ENCODE assay signal across 15 cellular contexts in genomic region chr14:50399251-50400032, GRCh38. TPM values are rescaled to one million over a fixed set of nuclear protein-coding genes. Genes with fewer than 3 reads are reported as not detected.
A peak's percentile ranks its signal among the peaks of the same experiment; 100 is the strongest.
DNase-seq lines count a peak whose midpoint lies in the region; ATAC-seq, FAIRE-seq and TF ChIP-seq lines count a peak whose summit lies in the region.
"Had no signal": no experiment of that assay in that cellular context is flagged by ENCODE, and none has a peak within 500 bp of the region (broad histone marks: within the 10 kb centered on the region; RNA-seq: fewer than 3 reads in every experiment).

No MANE protein-coding gene starts in this region.

- no peak for TF ChIP-seq POLR2A in uterus (IDR thresholded peaks at IDR 0.05)

- intact Hi-C loops in kidney (cut with DNase I) = no loop called here
- intact Hi-C loops in uterus (cut with DNase I; ENCODE audit: low total_unique reads) = loop anchor here (10.0 kb wide), 1 partner anchor 55 kb away; no protein-coding TSS in a partner anchor

- peaks cover 15 to 23% of the 10 kb centered on the region in 2 donors for H3K4me1 ChIP-seq in kidney (ENCODE audit: control insufficient read depth in 1 of 2, insufficient read depth in 1 of 2, low read depth in 1 of 2, low read length in 2 of 2)
- no peaks in the 10 kb centered on the region for H3K4me1 ChIP-seq in uterus

- H3K9ac ChIP-seq in SK-N-MC (ENCODE audit: insufficient read length) = peak overlapping the region; percentile 2
- H3K9ac ChIP-seq in kidney (ENCODE audit: low read length in 2 of 2) = peak overlapping the region in 1 of 2 donors; percentile 35

- H3K36me3 ChIP-seq in SK-N-MC (ENCODE audit: insufficient read depth, low read length) (no peaks in the 10 kb centered on the region), kidney (ENCODE audit: control insufficient read depth in 1 of 2, insufficient read depth in 2 of 2, low read length in 2 of 2) (no peaks in the 10 kb centered on the region), uterus (no peaks in the 10 kb centered on the region)
- H3K36me3 ChIP-seq: tibial nerve had no signal

- peak; percentile 13 for DNase-seq in activated CD8-positive, alpha-beta memory T cell treated with anti-CD3 and anti-CD28 coated beads for 24 hours
- DNase-seq in activated CD8-positive, alpha-beta memory T cell treated with anti-CD3 and anti-CD28 coated beads, Interleukin-2, amount 50 U/mL, for 48 hours = no peak
- DNase-seq in SK-N-MC (ENCODE audit: low read depth, low spot score) = no peak
- DNase-seq in kidney = no peak
- peak; percentile 38 to 73 for DNase-seq in uterus
- no peak for DNase-seq in effector CD4-positive, alpha-beta T cell
- no peak for DNase-seq in activated CD4-positive, CD25-positive, alpha-beta regulatory T cell (lab: John Stamatoyannopoulos, UW)
- DNase-seq: activated CD8-positive, alpha-beta memory T cell treated with anti-CD3 and anti-CD28 coated beads, Interleukin-2, amount 50 U/mL, for 4 hours; AML-193; immature natural killer cell; stimulated activated CD4-positive, alpha-beta T cell treated with anti-CD3 and anti-CD28 coated beads, Interleukin-15, amount 100 ng/mL, for 24 hours had no signal

- H3K4me3 ChIP-seq in SK-N-MC (no peak overlapping the region), kidney (ENCODE audit: low read length in 2 of 2) (peak overlapping the region in 1 of 2 donors; percentile 25), uterus (no peak overlapping the region)
- H3K4me3 ChIP-seq: tibial nerve had no signal

- H3K27me3 ChIP-seq in uterus = no peaks in the 10 kb centered on the region
- H3K27me3 ChIP-seq: tibial nerve had no signal

- ATAC-seq in GM21515 (IDR thresholded peaks at IDR 0.05; ENCODE audit: unreplicated experiment) = no peak
- ATAC-seq: Panc1 had no signal

- FAIRE-seq in kidney (lab: Jason Lieb, UNC) = peak; percentile 45
- FAIRE-seq: H54 had no signal

- H3K9me3 ChIP-seq in SK-N-MC (ENCODE audit: low read depth, low read length) (no peaks in the 10 kb centered on the region), kidney (ENCODE audit: control insufficient read depth in 1 of 2, low read length in 2 of 2) (no peaks in the 10 kb centered on the region), uterus (no peaks in the 10 kb centered on the region)
- H3K9me3 ChIP-seq: tibial nerve had no signal

- TF ChIP-seq CTCF in kidney (IDR thresholded peaks at IDR 0.05; ENCODE audit: borderline replicate concordance, extremely low read depth, insufficient read depth) (no peak), uterus (IDR thresholded peaks at IDR 0.05) (no peak)

- H3K27ac ChIP-seq in SK-N-MC (0 out of 2 replicates have a peak overlapping the region, but pooled peaks have one; percentile 20), kidney (ENCODE audit: low read depth in 2 of 2, low read length in 2 of 2) (peak overlapping the region; percentile 40 to 63), uterus (peak overlapping the region; percentile 12 to 85)
- H3K27ac ChIP-seq: tibial nerve had no signal

RNA-seq across cellular contexts. Expression of gene CDKL1, which starts 2.8 kb away (rescaled TPM):
- 60.0 TPM for total RNA-seq in kidney
- polyA plus RNA-seq in kidney (ENCODE audit: insufficient read depth, low read depth, low replicate concordance) = 17.9 TPM
- 10 to 100 TPM in 3 of 4 donors, 1 to 10 TPM in 1; 6.8 to 38.1 (median 20.1) TPM for total RNA-seq in uterus

Comparison
In these comparisons a context has a peak if more than half of its experiments do, and no peak if none do; other contexts are left out.
1. DNase-seq: peak in activated CD8-positive, alpha-beta memory T cell treated with anti-CD3 and anti-CD28 coated beads for 24 hours (single experiment) and uterus (2 of 2); none in activated CD8-positive, alpha-beta memory T cell treated with anti-CD3 and anti-CD28 coated beads, Interleukin-2, amount 50 U/mL, for 48 hours (single experiment), SK-N-MC (single experiment), kidney (single experiment), effector CD4-positive, alpha-beta T cell (single experiment) and activated CD4-positive, CD25-positive, alpha-beta regulatory T cell (0 of 4).
2. Peak in every context shown above with its lines, with median percentiles within 50 percentile points of each other: H3K27ac ChIP-seq.